In genomic region chr20:50453533-50453932, GRCh38 we compare ENCODE assay signal across 2 cellular contexts.
TF ChIP-seq lines count a peak whose summit lies in the region.

No MANE protein-coding gene starts in this region.

TF ChIP-seq in IMR-90, 13 proteins besides CTCF, POLR2A, EP300 and RAD21:
- TF ChIP-seq NFE2L2 (IDR thresholded peaks at IDR 0.05; ENCODE audit: low read depth, low read length) = no peak
- TF ChIP-seq SMC3 (IDR thresholded peaks at IDR 0.05; ENCODE audit: low read depth, low read length) = no peak
- no peak for TF ChIP-seq CEBPB (IDR thresholded peaks at IDR 0.05; ENCODE audit: low read depth, low read length)
- TF ChIP-seq, protein P1, sequence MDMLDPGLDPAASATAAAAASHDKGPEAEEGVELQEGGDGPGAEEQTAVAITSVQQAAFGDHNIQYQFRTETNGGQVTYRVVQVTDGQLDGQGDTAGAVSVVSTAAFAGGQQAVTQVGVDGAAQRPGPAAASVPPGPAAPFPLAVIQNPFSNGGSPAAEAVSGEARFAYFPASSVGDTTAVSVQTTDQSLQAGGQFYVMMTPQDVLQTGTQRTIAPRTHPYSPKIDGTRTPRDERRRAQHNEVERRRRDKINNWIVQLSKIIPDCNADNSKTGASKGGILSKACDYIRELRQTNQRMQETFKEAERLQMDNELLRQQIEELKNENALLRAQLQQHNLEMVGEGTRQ (IDR thresholded peaks at IDR 0.05; ENCODE audit: low read depth, low read length) = no peak
- no peak for TF ChIP-seq MAZ (IDR thresholded peaks at IDR 0.05; ENCODE audit: borderline replicate concordance, low read depth, low read length)
- TF ChIP-seq FOS (IDR thresholded peaks at IDR 0.05; ENCODE audit: low read depth, low read length) = no peak
- TF ChIP-seq RFX5 (IDR thresholded peaks at IDR 0.05; ENCODE audit: low read depth, low read length) = no peak
- TF ChIP-seq CHD1 (IDR thresholded peaks at IDR 0.05; ENCODE audit: low read depth, low read length) = no peak
- no peak for TF ChIP-seq RCOR1 (IDR thresholded peaks at IDR 0.05; ENCODE audit: insufficient replicate concordance, low read length)
- no peak for TF ChIP-seq ELK1 (IDR thresholded peaks at IDR 0.05; ENCODE audit: borderline replicate concordance, low read depth, low read length)
- TF ChIP-seq MAFK (IDR thresholded peaks at IDR 0.05; ENCODE audit: low read depth, low read length) = no peak

TF ChIP-seq in H1, 55 proteins besides CTCF, POLR2A, EP300 and RAD21:
- no peak for TF ChIP-seq SIRT6 (IDR thresholded peaks at IDR 0.05; ENCODE audit: low read length)
- TF ChIP-seq, protein P2, sequence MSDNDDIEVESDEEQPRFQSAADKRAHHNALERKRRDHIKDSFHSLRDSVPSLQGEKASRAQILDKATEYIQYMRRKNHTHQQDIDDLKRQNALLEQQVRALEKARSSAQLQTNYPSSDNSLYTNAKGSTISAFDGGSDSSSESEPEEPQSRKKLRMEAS (IDR thresholded peaks at IDR 0.05) = no peak
- no peak for TF ChIP-seq SUZ12 (IDR thresholded peaks at IDR 0.05; ENCODE audit: low read length)
- TF ChIP-seq HDAC2 (IDR thresholded peaks at IDR 0.05; ENCODE audit: borderline replicate concordance in 1 of 2, low read depth in 2 of 2, low read length in 2 of 2) = no peak
- TF ChIP-seq JUND (IDR thresholded peaks at IDR 0.05; ENCODE audit: low read length) = no peak
- TF ChIP-seq KDM4A (IDR thresholded peaks at IDR 0.05; ENCODE audit: low read depth, low read length, severe bottlenecking) = no peak
- no peak for TF ChIP-seq CBX8 (IDR thresholded peaks at IDR 0.05; ENCODE audit: borderline replicate concordance, low read depth, low read length)
- TF ChIP-seq JUN (IDR thresholded peaks at IDR 0.05; ENCODE audit: low read depth, low read length) = no peak
- TF ChIP-seq, protein P3, sequence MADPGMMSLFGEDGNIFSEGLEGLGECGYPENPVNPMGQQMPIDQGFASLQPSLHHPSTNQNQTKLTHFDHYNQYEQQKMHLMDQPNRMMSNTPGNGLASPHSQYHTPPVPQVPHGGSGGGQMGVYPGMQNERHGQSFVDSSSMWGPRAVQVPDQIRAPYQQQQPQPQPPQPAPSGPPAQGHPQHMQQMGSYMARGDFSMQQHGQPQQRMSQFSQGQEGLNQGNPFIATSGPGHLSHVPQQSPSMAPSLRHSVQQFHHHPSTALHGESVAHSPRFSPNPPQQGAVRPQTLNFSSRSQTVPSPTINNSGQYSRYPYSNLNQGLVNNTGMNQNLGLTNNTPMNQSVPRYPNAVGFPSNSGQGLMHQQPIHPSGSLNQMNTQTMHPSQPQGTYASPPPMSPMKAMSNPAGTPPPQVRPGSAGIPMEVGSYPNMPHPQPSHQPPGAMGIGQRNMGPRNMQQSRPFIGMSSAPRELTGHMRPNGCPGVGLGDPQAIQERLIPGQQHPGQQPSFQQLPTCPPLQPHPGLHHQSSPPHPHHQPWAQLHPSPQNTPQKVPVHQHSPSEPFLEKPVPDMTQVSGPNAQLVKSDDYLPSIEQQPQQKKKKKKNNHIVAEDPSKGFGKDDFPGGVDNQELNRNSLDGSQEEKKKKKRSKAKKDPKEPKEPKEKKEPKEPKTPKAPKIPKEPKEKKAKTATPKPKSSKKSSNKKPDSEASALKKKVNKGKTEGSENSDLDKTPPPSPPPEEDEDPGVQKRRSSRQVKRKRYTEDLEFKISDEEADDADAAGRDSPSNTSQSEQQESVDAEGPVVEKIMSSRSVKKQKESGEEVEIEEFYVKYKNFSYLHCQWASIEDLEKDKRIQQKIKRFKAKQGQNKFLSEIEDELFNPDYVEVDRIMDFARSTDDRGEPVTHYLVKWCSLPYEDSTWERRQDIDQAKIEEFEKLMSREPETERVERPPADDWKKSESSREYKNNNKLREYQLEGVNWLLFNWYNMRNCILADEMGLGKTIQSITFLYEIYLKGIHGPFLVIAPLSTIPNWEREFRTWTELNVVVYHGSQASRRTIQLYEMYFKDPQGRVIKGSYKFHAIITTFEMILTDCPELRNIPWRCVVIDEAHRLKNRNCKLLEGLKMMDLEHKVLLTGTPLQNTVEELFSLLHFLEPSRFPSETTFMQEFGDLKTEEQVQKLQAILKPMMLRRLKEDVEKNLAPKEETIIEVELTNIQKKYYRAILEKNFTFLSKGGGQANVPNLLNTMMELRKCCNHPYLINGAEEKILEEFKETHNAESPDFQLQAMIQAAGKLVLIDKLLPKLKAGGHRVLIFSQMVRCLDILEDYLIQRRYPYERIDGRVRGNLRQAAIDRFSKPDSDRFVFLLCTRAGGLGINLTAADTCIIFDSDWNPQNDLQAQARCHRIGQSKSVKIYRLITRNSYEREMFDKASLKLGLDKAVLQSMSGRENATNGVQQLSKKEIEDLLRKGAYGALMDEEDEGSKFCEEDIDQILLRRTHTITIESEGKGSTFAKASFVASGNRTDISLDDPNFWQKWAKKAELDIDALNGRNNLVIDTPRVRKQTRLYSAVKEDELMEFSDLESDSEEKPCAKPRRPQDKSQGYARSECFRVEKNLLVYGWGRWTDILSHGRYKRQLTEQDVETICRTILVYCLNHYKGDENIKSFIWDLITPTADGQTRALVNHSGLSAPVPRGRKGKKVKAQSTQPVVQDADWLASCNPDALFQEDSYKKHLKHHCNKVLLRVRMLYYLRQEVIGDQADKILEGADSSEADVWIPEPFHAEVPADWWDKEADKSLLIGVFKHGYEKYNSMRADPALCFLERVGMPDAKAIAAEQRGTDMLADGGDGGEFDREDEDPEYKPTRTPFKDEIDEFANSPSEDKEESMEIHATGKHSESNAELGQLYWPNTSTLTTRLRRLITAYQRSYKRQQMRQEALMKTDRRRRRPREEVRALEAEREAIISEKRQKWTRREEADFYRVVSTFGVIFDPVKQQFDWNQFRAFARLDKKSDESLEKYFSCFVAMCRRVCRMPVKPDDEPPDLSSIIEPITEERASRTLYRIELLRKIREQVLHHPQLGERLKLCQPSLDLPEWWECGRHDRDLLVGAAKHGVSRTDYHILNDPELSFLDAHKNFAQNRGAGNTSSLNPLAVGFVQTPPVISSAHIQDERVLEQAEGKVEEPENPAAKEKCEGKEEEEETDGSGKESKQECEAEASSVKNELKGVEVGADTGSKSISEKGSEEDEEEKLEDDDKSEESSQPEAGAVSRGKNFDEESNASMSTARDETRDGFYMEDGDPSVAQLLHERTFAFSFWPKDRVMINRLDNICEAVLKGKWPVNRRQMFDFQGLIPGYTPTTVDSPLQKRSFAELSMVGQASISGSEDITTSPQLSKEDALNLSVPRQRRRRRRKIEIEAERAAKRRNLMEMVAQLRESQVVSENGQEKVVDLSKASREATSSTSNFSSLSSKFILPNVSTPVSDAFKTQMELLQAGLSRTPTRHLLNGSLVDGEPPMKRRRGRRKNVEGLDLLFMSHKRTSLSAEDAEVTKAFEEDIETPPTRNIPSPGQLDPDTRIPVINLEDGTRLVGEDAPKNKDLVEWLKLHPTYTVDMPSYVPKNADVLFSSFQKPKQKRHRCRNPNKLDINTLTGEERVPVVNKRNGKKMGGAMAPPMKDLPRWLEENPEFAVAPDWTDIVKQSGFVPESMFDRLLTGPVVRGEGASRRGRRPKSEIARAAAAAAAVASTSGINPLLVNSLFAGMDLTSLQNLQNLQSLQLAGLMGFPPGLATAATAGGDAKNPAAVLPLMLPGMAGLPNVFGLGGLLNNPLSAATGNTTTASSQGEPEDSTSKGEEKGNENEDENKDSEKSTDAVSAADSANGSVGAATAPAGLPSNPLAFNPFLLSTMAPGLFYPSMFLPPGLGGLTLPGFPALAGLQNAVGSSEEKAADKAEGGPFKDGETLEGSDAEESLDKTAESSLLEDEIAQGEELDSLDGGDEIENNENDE (IDR thresholded peaks at IDR 0.05; ENCODE audit: insufficient replicate concordance, low read length) = no peak
- TF ChIP-seq GABPA (IDR thresholded peaks at IDR 0.05; ENCODE audit: borderline replicate concordance, insufficient read depth, low read length) = no peak
- TF ChIP-seq CBX5 (IDR thresholded peaks at IDR 0.05; ENCODE audit: low read depth, low read length) = no peak
- no peak for TF ChIP-seq SIN3A (conservative IDR thresholded peaks at IDR 0.05 in 1 of 2, IDR thresholded peaks at IDR 0.05 in 1 of 2; ENCODE audit: low read depth in 1 of 2, low read length in 2 of 2)
- TF ChIP-seq SIX5 (IDR thresholded peaks at IDR 0.05; ENCODE audit: low read depth, low read length) = no peak
- TF ChIP-seq CHD1 (IDR thresholded peaks at IDR 0.05; ENCODE audit: low read depth, low read length) = no peak
- TF ChIP-seq ATF2 (IDR thresholded peaks at IDR 0.05; ENCODE audit: low read length) = no peak
